Comparison of ENCODE assay signal across 18 cellular contexts in the genomic region with DNA sequence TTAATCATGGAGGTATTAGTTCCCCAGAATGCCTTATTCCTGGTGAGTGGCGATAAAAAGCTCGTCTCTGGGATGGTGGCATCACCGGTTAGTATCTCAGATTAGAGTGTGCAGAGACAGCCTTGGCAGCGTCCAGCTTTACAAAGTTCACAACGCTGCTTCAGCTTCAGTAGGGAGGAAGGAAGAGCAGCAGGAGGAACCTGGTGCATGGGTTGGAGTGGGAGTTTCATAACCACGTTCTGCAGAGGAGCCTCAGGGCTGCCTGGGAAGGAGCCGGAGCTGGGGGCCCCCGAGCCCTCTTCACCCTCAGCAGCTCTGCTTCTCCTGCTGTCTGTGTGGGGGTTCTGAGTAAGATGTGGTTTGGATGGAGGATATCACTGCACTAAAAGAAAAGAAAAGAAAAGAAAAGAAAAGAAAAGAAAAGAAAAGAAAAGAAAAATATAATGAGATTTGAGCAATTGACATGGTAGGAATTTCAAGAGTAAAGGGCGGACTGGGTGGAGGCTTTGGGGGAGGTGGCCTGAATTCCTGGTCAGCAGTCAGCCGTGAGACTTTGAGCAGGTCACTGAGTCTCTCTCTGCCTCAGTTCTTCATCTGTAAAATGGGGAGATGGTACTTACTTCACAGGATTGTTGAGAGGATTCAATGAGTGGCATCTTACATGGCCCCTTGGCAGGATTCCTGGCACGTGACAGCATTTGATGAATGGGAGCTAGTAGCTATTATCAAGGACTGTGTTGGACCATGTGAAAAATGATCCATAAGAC. TPM values are rescaled to one million over a fixed set of nuclear protein-coding genes. Genes with fewer than 3 reads are reported as not detected.
DNase-seq lines count a peak whose midpoint lies in the region; ATAC-seq and TF ChIP-seq lines count a peak whose summit lies in the region.
"Had no signal": no experiment of that assay in that cellular context is flagged by ENCODE, and none has a peak within 500 bp of the region (broad histone marks: within the 10 kb centered on the region; RNA-seq: fewer than 3 reads in every experiment).

No MANE protein-coding gene starts in this region.

- peaks cover 36% of the 10 kb centered on the region for H3K36me3 Mint-ChIP-seq in activated CD8-positive, alpha-beta memory T cell treated with anti-CD3 and anti-CD28 coated beads, Interleukin-2, amount 10 ng/mL, durations not matched to agents 7 days and 5 days
- no peaks in the 10 kb centered on the region for H3K36me3 Mint-ChIP-seq in glutamatergic neuron (ENCODE audit: unreplicated experiment)

- H3K4me1 Mint-ChIP-seq in activated CD8-positive, alpha-beta memory T cell treated with anti-CD3 and anti-CD28 coated beads, Interleukin-2, amount 10 ng/mL, durations not matched to agents 7 days and 5 days: peaks cover 71% of the 10 kb centered on the region
- peaks cover 24% of the 10 kb centered on the region for H3K4me1 Mint-ChIP-seq in glutamatergic neuron (ENCODE audit: low read depth, unreplicated experiment)

- WGBS in transverse colon (ENCODE audit: low coverage in 1 of 2), 2 donors: 73 to 85% methylated on average over 10 to 11 of the region's 11 CpGs

- in situ Hi-C loops in transverse colon (cut with MboI; ENCODE audit: low pct_ligation_motif_present in 1 of 4, low pct_unique_long_range_greater_than_20kb in 1 of 4, low sequenced_read_pairs in 3 of 4): no loop called here

- peak overlapping the region; percentile 41 for H3K27ac Mint-ChIP-seq in activated CD8-positive, alpha-beta memory T cell treated with anti-CD3 and anti-CD28 coated beads, Interleukin-2, amount 10 ng/mL, durations not matched to agents 7 days and 5 days
- no peak overlapping the region for H3K27ac Mint-ChIP-seq in glutamatergic neuron (ENCODE audit: unreplicated experiment)
- H3K27ac Mint-ChIP-seq: activated B cell treated with CpG ODN at 0.5 μM for 24 hours had no signal

- intact Hi-C loops in transverse colon (cut with DNase I; ENCODE audit: low total_unique reads): no loop called here

- TF ChIP-seq CTCF in glutamatergic neuron (IDR thresholded peaks at IDR 0.05; ENCODE audit: partially characterized antibody, unreplicated experiment) (no peak), transverse colon (IDR thresholded peaks at IDR 0.05) (no peak)

- peak overlapping the region in 3 of 4 donors; percentile 67 to 71 (median 70) for H3K27ac ChIP-seq in transverse colon
- H3K27ac ChIP-seq: gastroesophageal sphincter, SK-N-MC, vagina had no signal

- ATAC-seq in activated CD8-positive, alpha-beta memory T cell treated with anti-CD3 and anti-CD28 coated beads, Interleukin-2, amount 10 ng/mL, durations not matched to agents 7 days and 5 days: no peak
- ATAC-seq in HG03139 (IDR thresholded peaks at IDR 0.05; ENCODE audit: unreplicated experiment): no peak
- ATAC-seq: gastroesophageal sphincter; naive thymus-derived CD4-positive, alpha-beta T cell; PC-3 had no signal

- H3K4me3 ChIP-seq in transverse colon: no peak overlapping the region
- H3K4me3 ChIP-seq: colonic mucosa, gastroesophageal sphincter, SK-N-MC, vagina had no signal

- H3K4me3 Mint-ChIP-seq in activated CD8-positive, alpha-beta memory T cell treated with anti-CD3 and anti-CD28 coated beads, Interleukin-2, amount 10 ng/mL, durations not matched to agents 7 days and 5 days: no peak overlapping the region
- H3K4me3 Mint-ChIP-seq in glutamatergic neuron (ENCODE audit: unreplicated experiment): peak overlapping the region; percentile 39
- H3K4me3 Mint-ChIP-seq: activated B cell treated with CpG ODN at 0.5 μM for 24 hours had no signal

- H3K27me3 ChIP-seq in transverse colon: no peaks in the 10 kb centered on the region
- H3K27me3 ChIP-seq: colonic mucosa, vagina had no signal

- no peaks in the 10 kb centered on the region for H3K27me3 Mint-ChIP-seq in activated CD8-positive, alpha-beta memory T cell treated with anti-CD3 and anti-CD28 coated beads, Interleukin-2, amount 10 ng/mL, durations not matched to agents 7 days and 5 days
- H3K27me3 Mint-ChIP-seq in glutamatergic neuron (ENCODE audit: unreplicated experiment): peaks cover 5% of the 10 kb centered on the region
- H3K27me3 Mint-ChIP-seq: activated B cell treated with CpG ODN at 0.5 μM for 24 hours; naive thymus-derived CD4-positive, alpha-beta T cell had no signal

- H3K4me1 ChIP-seq in transverse colon: peaks cover 0 to 28% (median 18%) of the 10 kb centered on the region in 4 donors
- H3K4me1 ChIP-seq: gastroesophageal sphincter had no signal

- no peak for DNase-seq in activated CD8-positive, alpha-beta memory T cell treated with anti-CD3 and anti-CD28 coated beads, Interleukin-2, amount 10 ng/mL, durations not matched to agents 7 days and 5 days
- DNase-seq in activated CD8-positive, alpha-beta memory T cell treated with anti-CD3 and anti-CD28 coated beads, Interleukin-2, amount 50 U/mL, for 4 hours: no peak
- DNase-seq in OCI-M1 (lab: John Stamatoyannopoulos, UW) (peak; percentile 29), glutamatergic neuron (no peak), transverse colon (no peak), cerebellum (ENCODE audit: low spot score) (no peak), NCI-H69 (lab: John Stamatoyannopoulos, UW) (no peak)
- DNase-seq: activated B cell treated with CpG ODN at 0.5 μM for 24 hours; activated gamma-delta T cell treated with Interleukin-2 at 50 U/mL for 16 hours; colonic mucosa; GOT3; naive thymus-derived CD4-positive, alpha-beta T cell; NCI-H187 treated with DMSO at 0.1 percent for 48 hours; PC-3 had no signal

- CTCF ChIA-PET in activated CD8-positive, alpha-beta memory T cell treated with anti-CD3 and anti-CD28 coated beads, Interleukin-2, amount 10 ng/mL, durations not matched to agents 7 days and 5 days (lab: Charles Lee): interaction anchor here (0.9 to 1.8 kb wide), 5 partner anchors 10 to 663 kb away, joined by 3 to 6 read pairs (median 4); no protein-coding TSS in a partner anchor

- no peak for TF ChIP-seq EP300 in transverse colon (IDR thresholded peaks at IDR 0.05; ENCODE audit: low read depth)

- no peak for TF ChIP-seq POLR2A in transverse colon (IDR thresholded peaks at IDR 0.05)

- no peaks in the 10 kb centered on the region for H3K36me3 ChIP-seq in transverse colon
- H3K36me3 ChIP-seq: colonic mucosa, gastroesophageal sphincter, vagina had no signal

- no peaks in the 10 kb centered on the region for H3K9me3 Mint-ChIP-seq in activated CD8-positive, alpha-beta memory T cell treated with anti-CD3 and anti-CD28 coated beads, Interleukin-2, amount 10 ng/mL, durations not matched to agents 7 days and 5 days (ENCODE audit: low read depth)
- H3K9me3 Mint-ChIP-seq in glutamatergic neuron (ENCODE audit: unreplicated experiment): peaks cover 6% of the 10 kb centered on the region
- H3K9me3 Mint-ChIP-seq: activated B cell treated with CpG ODN at 0.5 μM for 24 hours; naive thymus-derived CD4-positive, alpha-beta T cell had no signal

- no peaks in the 10 kb centered on the region for H3K9me3 ChIP-seq in transverse colon
- H3K9me3 ChIP-seq: colonic mucosa, gastroesophageal sphincter, vagina had no signal

RNA-seq across cellular contexts. Expression of gene ASPHD2, which starts 6.5 kb away (rescaled TPM):
- 10 to 100 TPM; 15.3 to 17.0 TPM for total RNA-seq in activated CD8-positive, alpha-beta memory T cell treated with anti-CD3 and anti-CD28 coated beads, Interleukin-2, amount 10 ng/mL, durations not matched to agents 7 days and 5 days
- 19.0 TPM for total RNA-seq in glutamatergic neuron (ENCODE audit: unreplicated experiment)
- total RNA-seq in transverse colon: 1 to 10 TPM in 2 of 4 donors, under 1 TPM in 2; 0.20 to 2.2 (median 1.2) TPM
- total RNA-seq in cerebellum: 6.7 TPM

RNA-seq across cellular contexts. Expression of gene HPS4, which starts 48.1 kb away (rescaled TPM):
- total RNA-seq in activated CD8-positive, alpha-beta memory T cell treated with anti-CD3 and anti-CD28 coated beads, Interleukin-2, amount 10 ng/mL, durations not matched to agents 7 days and 5 days: 10 to 100 TPM; 39.3 to 41.2 TPM
- total RNA-seq in glutamatergic neuron (ENCODE audit: unreplicated experiment): 55.1 TPM
- total RNA-seq in transverse colon: 10 to 100 TPM; 29.1 to 51.2 (median 37.2) TPM
- 37.7 TPM for total RNA-seq in cerebellum

RNA-seq across cellular contexts. Expression of gene SRRD, which starts 48.2 kb away (rescaled TPM):
- 10 to 100 TPM; 17.5 to 22.6 TPM for total RNA-seq in activated CD8-positive, alpha-beta memory T cell treated with anti-CD3 and anti-CD28 coated beads, Interleukin-2, amount 10 ng/mL, durations not matched to agents 7 days and 5 days
- total RNA-seq in glutamatergic neuron (ENCODE audit: unreplicated experiment) (20.1 TPM), transverse colon (10 to 100 TPM in 1 of 4 donors, 1 to 10 TPM in 3; 3.0 to 11.4 (median 6.2) TPM), cerebellum (14.7 TPM)
